Comparison of ENCODE assay signal across 8 cellular contexts in genomic region chr3:24495334-24495994, GRCh38. TPM values are rescaled to one million over a fixed set of nuclear protein-coding genes. Genes with fewer than 3 reads are reported as not detected.
DNase-seq lines count a peak whose midpoint lies in the region; ATAC-seq lines count a peak whose summit lies in the region.

No MANE protein-coding gene starts in this region.

- H3K4me3 ChIP-seq in muscle layer of colon (ENCODE audit: low read depth in 1 of 2, low read length in 2 of 2): peak overlapping the region; percentile 22 to 49

- peak overlapping the region; percentile 98 for H3K27ac ChIP-seq in muscle layer of colon (ENCODE audit: low read depth, low read length)

- peak overlapping the region; percentile 11 for H3K9ac ChIP-seq in muscle layer of colon (ENCODE audit: low read length)

- no peaks in the 10 kb centered on the region for H3K9me3 ChIP-seq in muscle layer of colon (ENCODE audit: low read length)

- H3K36me3 ChIP-seq in muscle layer of colon (ENCODE audit: insufficient read depth, low read length): no peaks in the 10 kb centered on the region

- DNase-seq in NCI-H774 (lab: John Stamatoyannopoulos, UW) (peak; percentile 27), NCI-H2107 (lab: John Stamatoyannopoulos, UW) (no peak), Kasumi-1 (lab: John Stamatoyannopoulos, UW) (no peak)

- H3K27me3 ChIP-seq in muscle layer of colon (ENCODE audit: control insufficient read depth in 1 of 2, insufficient read depth in 2 of 2, low read length in 2 of 2): no peaks in the 10 kb centered on the region

- peaks cover 30% of the 10 kb centered on the region for H3K4me1 ChIP-seq in muscle layer of colon (ENCODE audit: insufficient read depth, low read length)

- ATAC-seq in GM18867 (IDR thresholded peaks at IDR 0.05; ENCODE audit: unreplicated experiment): peak; percentile 4
- peak; percentile 82 for ATAC-seq in esophagus mucosa
- no peak for ATAC-seq in GM18498 (IDR thresholded peaks at IDR 0.05; ENCODE audit: unreplicated experiment)
- no peak for ATAC-seq in GM18517 (IDR thresholded peaks at IDR 0.05; ENCODE audit: unreplicated experiment)

RNA-seq across cellular contexts. Expression of gene THRB, which starts 0.8 kb away (rescaled TPM):
- 4.7 TPM for total RNA-seq in esophagus mucosa

Comparison
In these comparisons a context has a peak if more than half of its experiments do, and no peak if none do; other contexts are left out.
1. ATAC-seq: peak in GM18867 (single experiment) and esophagus mucosa (single experiment); none in GM18498 (single experiment) and GM18517 (single experiment).